Comparison of ENCODE assay signal across 17 cellular contexts in the genomic region with DNA sequence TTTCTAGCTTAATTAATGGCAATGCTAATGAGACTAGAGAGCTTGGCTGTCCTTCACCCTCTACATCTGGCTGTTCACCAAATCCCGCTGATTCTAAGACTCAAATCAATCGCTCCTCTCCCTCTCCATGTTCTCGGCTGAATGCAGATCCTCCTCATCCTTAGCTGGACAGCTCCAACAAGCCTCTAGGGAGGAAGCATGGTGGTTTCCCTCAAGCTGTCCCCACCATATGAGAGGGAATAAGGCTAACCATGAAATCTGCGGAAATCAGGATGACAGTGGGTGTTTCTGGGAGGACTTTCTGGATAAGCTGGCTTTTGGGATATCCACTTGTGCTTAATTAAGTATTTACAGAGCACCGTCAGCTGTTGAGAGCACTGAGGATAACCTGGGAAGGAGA.
"Had no signal": no experiment of that assay in that cellular context is flagged by ENCODE, and none has a peak within 500 bp of the region (broad histone marks: within the 10 kb centered on the region; RNA-seq: fewer than 3 reads in every experiment).

No MANE protein-coding gene starts in this region.

- H3K9me3 Mint-ChIP-seq: activated CD4-positive, alpha-beta memory T cell treated with anti-CD3 and anti-CD28 coated beads for 36 hours; activated naive CD4-positive, alpha-beta T cell treated with anti-CD3 and anti-CD28 coated beads, Interleukin-2, amount 50 U/mL, for 72 hours; activated T-cell treated with anti-CD3 and anti-CD28 coated beads, Interleukin-2, amount 50 U/mL, for 4 hours; effector memory CD8-positive, alpha-beta T cell; nephron had no signal

- DNase-seq: activated CD4-positive, alpha-beta memory T cell treated with anti-CD3 and anti-CD28 coated beads for 36 hours; activated effector memory CD4-positive, alpha-beta T cell treated with anti-CD3 and anti-CD28 coated beads, Interleukin-2, amount 50 U/mL, for 16 hours; activated T-cell treated with anti-CD3 and anti-CD28 coated beads, Interleukin-2, amount 50 U/mL, for 4 hours; amniotic stem cell; body of pancreas; central memory CD4-positive, alpha-beta T cell; cortex of kidney; effector memory CD8-positive, alpha-beta T cell; kidney; left ventricle myocardium superior; mesenchymal stem cell; stimulated activated CD4-positive, alpha-beta T cell treated with anti-CD3 and anti-CD28 coated beads, Interleukin-15, amount 100 ng/mL, for 24 hours; stimulated activated CD4-positive, alpha-beta T cell treated with anti-CD3 and anti-CD28 coated beads, Interleukin-4, amount 100 ng/mL, for 4 hours; thyroid gland; uterus had no signal

- ATAC-seq: activated naive CD4-positive, alpha-beta T cell treated with anti-CD3 and anti-CD28 coated beads, Interleukin-2, amount 50 U/mL, for 72 hours; activated T-cell treated with anti-CD3 and anti-CD28 coated beads, Interleukin-2, amount 50 U/mL, for 4 hours; body of pancreas; effector memory CD8-positive, alpha-beta T cell; left ventricle myocardium superior had no signal

- H3K4me1 Mint-ChIP-seq: nephron had no signal

- H3K27me3 Mint-ChIP-seq: activated CD4-positive, alpha-beta memory T cell treated with anti-CD3 and anti-CD28 coated beads for 36 hours; effector memory CD8-positive, alpha-beta T cell had no signal

- H3K27ac Mint-ChIP-seq: activated CD4-positive, alpha-beta memory T cell treated with anti-CD3 and anti-CD28 coated beads for 36 hours; activated naive CD4-positive, alpha-beta T cell treated with anti-CD3 and anti-CD28 coated beads, Interleukin-2, amount 50 U/mL, for 72 hours; effector memory CD8-positive, alpha-beta T cell; nephron had no signal

- H3K4me3 Mint-ChIP-seq: activated CD4-positive, alpha-beta memory T cell treated with anti-CD3 and anti-CD28 coated beads for 36 hours; activated T-cell treated with anti-CD3 and anti-CD28 coated beads, Interleukin-2, amount 50 U/mL, for 4 hours; effector memory CD8-positive, alpha-beta T cell; nephron had no signal
